22 cellular contexts compared by ENCODE assay signal in the genomic region with DNA sequence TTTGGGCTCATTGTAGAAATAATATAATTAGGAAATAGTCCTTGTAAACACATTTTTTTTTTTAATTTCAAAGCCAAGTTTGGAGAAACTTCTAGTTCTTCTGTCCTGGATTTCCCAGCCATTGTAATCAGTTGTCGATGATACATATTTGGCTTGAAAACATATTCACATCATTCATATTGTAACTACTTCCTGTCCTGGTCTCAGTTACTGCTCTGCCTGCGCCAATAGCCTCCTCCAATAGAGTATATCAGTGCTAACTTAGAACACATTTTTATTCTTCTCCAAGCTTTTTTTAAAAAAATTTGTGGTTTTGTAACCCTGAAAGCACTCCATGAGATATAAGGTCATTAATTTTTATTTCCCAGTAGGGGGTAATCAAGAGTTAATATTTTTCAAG. TPM values are rescaled to one million over a fixed set of nuclear protein-coding genes. Genes with fewer than 3 reads are reported as not detected.
"Had no signal": no experiment of that assay in that cellular context is flagged by ENCODE, and none has a peak within 500 bp of the region (broad histone marks: within the 10 kb centered on the region; RNA-seq: fewer than 3 reads in every experiment).

No MANE protein-coding gene starts in this region.

- ATAC-seq: activated CD4-positive, CD25-positive, alpha-beta regulatory T cell treated with anti-CD3 and anti-CD28 coated beads, Interleukin-2, amount 50 U/mL, for 24 hours; activated naive CD8-positive, alpha-beta T cell treated with anti-CD3 and anti-CD28 coated beads, Interleukin-2, amount 50 U/mL, for 24 hours; activated T-helper 17 cell treated with anti-CD3 and anti-CD28 coated beads, Interleukin-2, amount 50 U/mL, for 72 hours; right lobe of liver; SK-N-SH treated with all-trans-retinoic acid at 6 μM for 48 hours had no signal

- H3K4me1 ChIP-seq: colonic mucosa had no signal

- H3K9me3 ChIP-seq: colonic mucosa, prostate gland, right lobe of liver, spleen, thoracic aorta, vagina had no signal

- H3K4me3 ChIP-seq: colonic mucosa, prostate gland, right lobe of liver, spleen, thoracic aorta, vagina had no signal

- DNase-seq: activated CD4-positive, alpha-beta T cell treated with anti-CD3 and anti-CD28 coated beads, Interleukin-2, amount 50 U/mL, for 1 hour; activated naive CD4-positive, alpha-beta T cell treated with Interleukin-2 at 50 U/mL for 16 hours; activated naive CD8-positive, alpha-beta T cell treated with anti-CD3 and anti-CD28 coated beads, Interleukin-2, amount 50 U/mL, for 24 hours; caudate nucleus; colonic mucosa; effector CD4-positive, alpha-beta T cell; hippocampal formation; kidney; right lobe of liver; spleen; T-helper 1 cell; T1000 had no signal

- H3K27ac ChIP-seq: colonic mucosa, prostate gland, right lobe of liver, spleen, vagina had no signal

- H3K36me3 ChIP-seq: colonic mucosa, prostate gland, right lobe of liver, spleen, thoracic aorta, vagina had no signal

- H3K27me3 ChIP-seq: colonic mucosa, right lobe of liver, spleen, vagina had no signal

RNA-seq across cellular contexts. Expression of gene FMO2, which starts 46.1 kb away (rescaled TPM):
- total RNA-seq: activated T-helper 17 cell treated with anti-CD3 and anti-CD28 coated beads, Interleukin-2, amount 50 U/mL, for 72 hours; astrocyte; endothelial cell of umbilical vein; mesothelial cell of epicardium had no signal
- polyA plus RNA-seq: endothelial cell of umbilical vein, neural cell had no signal

RNA-seq across cellular contexts. Expression of gene FMO3, which starts 48.3 kb away (rescaled TPM):
- total RNA-seq: activated T-helper 17 cell treated with anti-CD3 and anti-CD28 coated beads, Interleukin-2, amount 50 U/mL, for 72 hours; astrocyte; endothelial cell of umbilical vein; mesothelial cell of epicardium had no signal
- polyA plus RNA-seq: endothelial cell of umbilical vein, neural cell had no signal
